ENCODE assay signal across 8 cellular contexts in the genomic region with DNA sequence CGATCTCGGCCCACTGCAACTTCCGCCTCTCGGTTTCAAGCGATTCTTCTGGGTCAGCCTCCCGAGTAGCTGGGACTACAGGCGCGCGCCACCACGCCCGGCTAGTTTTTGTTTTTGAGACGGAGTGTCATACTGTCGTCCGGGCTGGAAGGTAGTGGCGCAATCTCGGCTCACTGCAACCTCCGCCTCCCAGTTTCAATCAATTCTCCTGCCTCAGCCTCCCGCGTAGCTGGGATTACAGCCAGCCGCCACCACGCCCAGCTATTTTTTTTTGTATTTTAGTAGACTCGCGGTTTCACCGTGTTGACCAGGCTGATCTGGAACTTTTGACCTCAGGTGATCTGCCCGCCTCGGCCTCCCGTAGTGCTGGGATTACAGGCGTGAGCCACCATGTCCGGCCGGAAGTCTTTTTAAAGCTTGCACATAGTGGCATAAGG. TPM values are rescaled to one million over a fixed set of nuclear protein-coding genes. Genes with fewer than 3 reads are reported as not detected.
DNase-seq lines count a peak whose midpoint lies in the region; ATAC-seq and TF ChIP-seq lines count a peak whose summit lies in the region.

No MANE protein-coding gene starts in this region.

- H3K4me1 ChIP-seq in breast epithelium, result peaks cover 0 to 22% of the 10 kb centered on the region in 2 donors
- peaks cover 50% of the 10 kb centered on the region for H3K4me1 ChIP-seq in foreskin keratinocyte

- H3K36me3 Mint-ChIP-seq in stimulated activated naive CD8-positive, alpha-beta T cell treated with anti-CD3 and anti-CD28 coated beads, Interleukin-15, Interleukin-2, amounts not matched to agents 100 ng/mL and 50 ng/mL, for 24 hours (ENCODE audit: low read depth), result peaks cover 45% of the 10 kb centered on the region
- peaks cover 18% of the 10 kb centered on the region for H3K36me3 Mint-ChIP-seq in mesothelial cell of epicardium

- H3K27me3 ChIP-seq in breast epithelium (no peaks in the 10 kb centered on the region), foreskin keratinocyte (no peaks in the 10 kb centered on the region)

- no peaks in the 10 kb centered on the region for H3K27me3 Mint-ChIP-seq in stimulated activated naive CD8-positive, alpha-beta T cell treated with anti-CD3 and anti-CD28 coated beads, Interleukin-15, Interleukin-2, amounts not matched to agents 100 ng/mL and 50 ng/mL, for 24 hours
- no peaks in the 10 kb centered on the region for H3K27me3 Mint-ChIP-seq in mesothelial cell of epicardium (ENCODE audit: low read depth)

- H3K4me1 Mint-ChIP-seq in stimulated activated naive CD8-positive, alpha-beta T cell treated with anti-CD3 and anti-CD28 coated beads, Interleukin-15, Interleukin-2, amounts not matched to agents 100 ng/mL and 50 ng/mL, for 24 hours (ENCODE audit: low read depth), result peaks cover 64% of the 10 kb centered on the region
- H3K4me1 Mint-ChIP-seq in mesothelial cell of epicardium, result peaks cover 70% of the 10 kb centered on the region

- TF ChIP-seq CTCF in breast epithelium (IDR thresholded peaks at IDR 0.05) (no peak), mesothelial cell of epicardium (IDR thresholded peaks at IDR 0.05; ENCODE audit: unreplicated experiment) (no peak), foreskin keratinocyte (conservative IDR thresholded peaks at IDR 0.05) (no peak)

- intact Hi-C loops in breast epithelium (cut with DNase I; ENCODE audit: low total_unique reads), result no loop called here

- H3K36me3 ChIP-seq in breast epithelium, result no peaks in the 10 kb centered on the region

- peak overlapping the region; percentile 84 to 86 (median 86) for H3K4me3 ChIP-seq in breast epithelium

- peak overlapping the region; percentile 99 for H3K27ac Mint-ChIP-seq in stimulated activated naive CD8-positive, alpha-beta T cell treated with anti-CD3 and anti-CD28 coated beads, Interleukin-15, Interleukin-2, amounts not matched to agents 100 ng/mL and 50 ng/mL, for 24 hours
- H3K27ac Mint-ChIP-seq in mesothelial cell of epicardium, result peak overlapping the region; percentile 98

- no peaks in the 10 kb centered on the region for H3K9me3 Mint-ChIP-seq in stimulated activated naive CD8-positive, alpha-beta T cell treated with anti-CD3 and anti-CD28 coated beads, Interleukin-15, Interleukin-2, amounts not matched to agents 100 ng/mL and 50 ng/mL, for 24 hours
- no peaks in the 10 kb centered on the region for H3K9me3 Mint-ChIP-seq in mesothelial cell of epicardium

- H3K27ac ChIP-seq in breast epithelium (peak overlapping the region in 1 of 2 donors; percentile 97), foreskin keratinocyte (no peak overlapping the region)

- no peaks in the 10 kb centered on the region for H3K9me3 ChIP-seq in breast epithelium

- no peak for ATAC-seq in stimulated activated naive CD8-positive, alpha-beta T cell treated with anti-CD3 and anti-CD28 coated beads, Interleukin-15, Interleukin-2, amounts not matched to agents 100 U/mL and 50 U/mL, for 24 hours
- ATAC-seq in foreskin keratinocyte, result no peak
- no peak for ATAC-seq in GM19328 (IDR thresholded peaks at IDR 0.05; ENCODE audit: unreplicated experiment)
- no peak for ATAC-seq in HG03175 (IDR thresholded peaks at IDR 0.05; ENCODE audit: unreplicated experiment)

- DNase-seq in stimulated activated naive CD8-positive, alpha-beta T cell treated with anti-CD3 and anti-CD28 coated beads, Interleukin-15, Interleukin-2, amounts not matched to agents 100 U/mL and 50 U/mL, for 24 hours, result no peak
- DNase-seq in breast epithelium (ENCODE audit: low spot score in 2 of 2) (no peak), mesothelial cell of epicardium (ENCODE audit: low spot score in 2 of 2, unreplicated experiment in 2 of 2) (no peak), foreskin keratinocyte (no peak)
- DNase-seq in effector CD8-positive, alpha-beta T cell (lab: John Stamatoyannopoulos, UW), result no peak

- no peak for TF ChIP-seq POLR2A in breast epithelium (IDR thresholded peaks at IDR 0.05)

- peak overlapping the region; percentile 90 for H3K4me3 Mint-ChIP-seq in stimulated activated naive CD8-positive, alpha-beta T cell treated with anti-CD3 and anti-CD28 coated beads, Interleukin-15, Interleukin-2, amounts not matched to agents 100 ng/mL and 50 ng/mL, for 24 hours
- peak overlapping the region; percentile 89 for H3K4me3 Mint-ChIP-seq in mesothelial cell of epicardium

RNA-seq across cellular contexts. Expression of gene SMC5, which starts 1.2 kb away (rescaled TPM):
- total RNA-seq in breast epithelium (10 to 100 TPM; 23.4 to 62.2 (median 43.9) TPM), mesothelial cell of epicardium (48.9 to 56.2 TPM (median 49.3 TPM) in 3 replicates), foreskin keratinocyte (28.2 and 30.5 TPM in 2 replicates)
- polyA plus RNA-seq in foreskin keratinocyte, result 5.2 and 6.4 TPM in 2 replicates
